Comparison of ENCODE assay signal across 27 cellular contexts in genomic region chr11:19307498-19307897, GRCh38.
"Had no signal": no experiment of that assay in that cellular context is flagged by ENCODE, and none has a peak within 500 bp of the region (broad histone marks: within the 10 kb centered on the region; RNA-seq: fewer than 3 reads in every experiment).

No MANE protein-coding gene starts in this region.

- FAIRE-seq: astrocyte had no signal

- H3K4me3 Mint-ChIP-seq: activated B cell treated with CpG ODN at 0.5 μM for 24 hours; activated CD4-positive, alpha-beta T cell treated with anti-CD3 and anti-CD28 coated beads, Interleukin-2, amount 10 ng/mL, durations not matched to agents 24 days and 14 days; activated CD8-positive, alpha-beta memory T cell treated with anti-CD3 and anti-CD28 coated beads, Interleukin-2, amount 10 ng/mL, durations not matched to agents 7 days and 5 days; activated naive CD4-positive, alpha-beta T cell treated with anti-CD3 and anti-CD28 coated beads for 36 hours; activated naive CD8-positive, alpha-beta T cell; activated T-cell treated with anti-CD3 and anti-CD28 coated beads, Interleukin-2, amount 50 U/mL, for 24 hours; brain; T-helper 1 cell treated with Interleukin-12 subunit alpha and Interleukin-12 subunit beta and Interleukin-4 antibody, amounts not matched to agents 30 μg/mL and 1 μg/mL, for 36 hours had no signal

- H3K27me3 ChIP-seq: cardiac muscle cell, Peyer's patch had no signal

- H3K27ac ChIP-seq: cardiac muscle cell, Peyer's patch, RWPE1 had no signal

- ATAC-seq: activated CD8-positive, alpha-beta memory T cell treated with anti-CD3 and anti-CD28 coated beads, Interleukin-2, amount 10 ng/mL, durations not matched to agents 7 days and 5 days had no signal

- H3K9me3 ChIP-seq: Peyer's patch had no signal

- H3K4me1 ChIP-seq: Peyer's patch had no signal

- H3K27ac Mint-ChIP-seq: activated B cell treated with CpG ODN at 0.5 μM for 24 hours; activated CD4-positive, alpha-beta T cell treated with anti-CD3 and anti-CD28 coated beads, Interleukin-2, amount 10 ng/mL, durations not matched to agents 24 days and 14 days; activated CD8-positive, alpha-beta memory T cell treated with anti-CD3 and anti-CD28 coated beads, Interleukin-2, amount 10 ng/mL, durations not matched to agents 7 days and 5 days; activated naive CD4-positive, alpha-beta T cell treated with anti-CD3 and anti-CD28 coated beads for 36 hours; activated naive CD8-positive, alpha-beta T cell; activated T-cell treated with anti-CD3 and anti-CD28 coated beads, Interleukin-2, amount 50 U/mL, for 24 hours; T-helper 1 cell treated with Interleukin-12 subunit alpha and Interleukin-12 subunit beta and Interleukin-4 antibody, amounts not matched to agents 30 μg/mL and 1 μg/mL, for 36 hours had no signal

- DNase-seq: activated B cell treated with CpG ODN at 0.5 μM for 24 hours; activated CD4-positive, alpha-beta T cell treated with anti-CD3 and anti-CD28 coated beads for 1 hour; activated CD4-positive, alpha-beta T cell treated with anti-CD3 and anti-CD28 coated beads, Interleukin-2, amount 10 ng/mL, durations not matched to agents 24 days and 14 days; activated CD4-positive, alpha-beta T cell treated with anti-CD3 and anti-CD28 coated beads, Interleukin-2, amount 50 U/mL, for 48 hours; activated CD8-positive, alpha-beta memory T cell treated with anti-CD3 and anti-CD28 coated beads, Interleukin-2, amount 10 ng/mL, durations not matched to agents 7 days and 5 days; activated effector memory CD4-positive, alpha-beta T cell treated with anti-CD3 and anti-CD28 coated beads, Interleukin-2, amount 50 U/mL, for 16 hours; activated naive CD4-positive, alpha-beta T cell treated with anti-CD3 and anti-CD28 coated beads for 36 hours; activated T-cell treated with anti-CD3 and anti-CD28 coated beads, Interleukin-2, amount 50 U/mL, for 24 hours; amygdala; Kasumi-1; KBM-7; NCI-H1105 treated with DMSO at 0.1 percent for 48 hours; NCI-H1436 treated with DMSO at 0.1 percent for 48 hours; NCI-H187; NCI-H2081; NCI-H2227 treated with DMSO at 0.1 percent for 48 hours; NCI-H446 treated with DMSO at 0.1 percent for 48 hours; NCI-H526 treated with DMSO at 0.1 percent for 48 hours; Peyer's patch; SHP77; T-helper 9 cell had no signal

- H3K9me3 Mint-ChIP-seq: activated B cell treated with CpG ODN at 0.5 μM for 24 hours; activated CD4-positive, alpha-beta T cell treated with anti-CD3 and anti-CD28 coated beads, Interleukin-2, amount 10 ng/mL, durations not matched to agents 24 days and 14 days; activated naive CD4-positive, alpha-beta T cell treated with anti-CD3 and anti-CD28 coated beads for 36 hours; activated T-cell treated with anti-CD3 and anti-CD28 coated beads, Interleukin-2, amount 50 U/mL, for 24 hours; T-helper 1 cell treated with Interleukin-12 subunit alpha and Interleukin-12 subunit beta and Interleukin-4 antibody, amounts not matched to agents 30 μg/mL and 1 μg/mL, for 36 hours had no signal

- H3K36me3 ChIP-seq: cardiac muscle cell, Peyer's patch had no signal

- H3K4me3 ChIP-seq: cardiac muscle cell, Peyer's patch had no signal

- H3K4me1 Mint-ChIP-seq: activated CD4-positive, alpha-beta T cell treated with anti-CD3 and anti-CD28 coated beads, Interleukin-2, amount 10 ng/mL, durations not matched to agents 24 days and 14 days; activated CD8-positive, alpha-beta memory T cell treated with anti-CD3 and anti-CD28 coated beads, Interleukin-2, amount 10 ng/mL, durations not matched to agents 7 days and 5 days had no signal

- H3K36me3 Mint-ChIP-seq: activated CD8-positive, alpha-beta memory T cell treated with anti-CD3 and anti-CD28 coated beads, Interleukin-2, amount 10 ng/mL, durations not matched to agents 7 days and 5 days; activated naive CD8-positive, alpha-beta T cell; brain had no signal
